ENCODE assay signal across 22 cellular contexts in genomic region chr11:1998861-1999260, GRCh38. TPM values are rescaled to one million over a fixed set of nuclear protein-coding genes. Genes with fewer than 3 reads are reported as not detected.
"Had no signal": no experiment of that assay in that cellular context is flagged by ENCODE, and none has a peak within 500 bp of the region (broad histone marks: within the 10 kb centered on the region; RNA-seq: fewer than 3 reads in every experiment).

No MANE protein-coding gene starts in this region.

- DNase-seq: hippocampal formation; kidney glomerular epithelial cell; lower lobe of right lung; mammary epithelial cell; mesenchymal stem cell; naive thymus-derived CD8-positive, alpha-beta T cell; nucleus accumbens; pancreas; posterior cingulate gyrus; right lobe of liver; stimulated activated CD4-positive, alpha-beta T cell treated with anti-CD3 and anti-CD28 coated beads, Interleukin-1b, Interleukin-23, amount 100 ng/mL, for 48 hours; stimulated activated CD4-positive, alpha-beta T cell treated with anti-CD3 and anti-CD28 coated beads, Interleukin-2, amount 100 ng/mL, for 48 hours; stimulated activated CD4-positive, alpha-beta T cell treated with anti-CD3 and anti-CD28 coated beads, Interleukin-4, amount 100 ng/mL, for 4 hours; stimulated activated CD8-positive, alpha-beta memory T cell treated with anti-CD3 and anti-CD28 coated beads, Interleukin-4, amount 100 ng/mL, for 48 hours; stimulated activated naive CD4-positive, alpha-beta T cell treated with Interleukin-2 at 50 U/mL for 16 hours; stimulated activated naive CD8-positive, alpha-beta T cell treated with anti-CD3 and anti-CD28 coated beads, Interleukin-15, amount 100 ng/mL, for 72 hours; substantia nigra; uterus had no signal

- H3K36me3 ChIP-seq: lower lobe of right lung, pancreas, prostate gland, right lobe of liver, tibial nerve, uterus had no signal

- H3K4me3 ChIP-seq: lower lobe of right lung, pancreas, prostate gland, right lobe of liver, smooth muscle cell, tibial nerve, uterus had no signal

- ATAC-seq: stimulated activated memory B cell treated with anti-CD40 and anti-IgM and Interleukin-4, amounts not matched to agents 10 μg/mL and 1 μg/mL and 100 μg/mL, for 72 hours had no signal

- H3K27ac ChIP-seq: lower lobe of right lung, pancreas, prostate gland, right lobe of liver, tibial nerve, uterus had no signal

- H3K9me3 ChIP-seq: lower lobe of right lung, pancreas, prostate gland, right lobe of liver, tibial nerve, uterus had no signal

- H3K4me1 ChIP-seq: lower lobe of right lung, pancreas, prostate gland, right lobe of liver, tibial nerve, uterus had no signal

- H3K27me3 ChIP-seq: pancreas, right lobe of liver, tibial nerve, uterus had no signal

RNA-seq across cellular contexts. Expression of gene H19, which starts 1.2 kb away (rescaled TPM):
- total RNA-seq: naive thymus-derived CD8-positive, alpha-beta T cell had no signal
- polyA plus RNA-seq: naive thymus-derived CD8-positive, alpha-beta T cell had no signal
